In the genomic region with DNA sequence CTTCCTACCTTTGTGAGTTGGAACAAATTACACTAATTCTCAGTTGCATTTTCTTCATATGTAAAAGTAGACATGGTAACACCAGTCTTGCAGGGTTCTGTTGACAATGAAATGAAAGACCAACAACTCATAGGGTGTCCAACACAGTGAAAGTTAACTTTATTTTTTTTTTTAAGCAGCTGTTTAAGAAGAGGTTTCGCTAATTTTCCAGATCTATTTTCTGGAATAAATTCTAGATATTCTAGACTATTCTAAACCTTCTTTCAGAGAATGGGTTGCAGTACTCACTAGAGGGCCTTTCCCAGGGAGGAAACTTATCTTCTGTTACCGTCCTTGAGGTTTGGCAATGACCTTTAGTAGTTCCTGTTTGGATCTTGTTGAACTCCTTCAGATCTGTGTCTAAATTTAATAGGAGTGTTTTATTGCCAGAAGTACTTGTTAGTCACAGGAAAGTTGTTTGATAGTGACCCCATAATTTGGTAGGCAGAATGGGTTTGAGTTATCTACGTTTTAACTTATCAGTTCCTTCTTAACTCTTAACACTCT, we compare ENCODE assay signal across 15 cellular contexts. TPM values are rescaled to one million over a fixed set of nuclear protein-coding genes. Genes with fewer than 3 reads are reported as not detected.
DNase-seq lines count a peak whose midpoint lies in the region; ATAC-seq, FAIRE-seq and TF ChIP-seq lines count a peak whose summit lies in the region.
"Had no signal": no experiment of that assay in that cellular context is flagged by ENCODE, and none has a peak within 500 bp of the region (broad histone marks: within the 10 kb centered on the region; RNA-seq: fewer than 3 reads in every experiment).

No MANE protein-coding gene starts in this region.

- no peak for FAIRE-seq in kidney (lab: Jason Lieb, UNC)

- TF ChIP-seq CTCF in VCaP (conservative IDR thresholded peaks at IDR 0.05) (no peak; the same call in 1 of the 2 replicates), kidney (IDR thresholded peaks at IDR 0.05; ENCODE audit: borderline replicate concordance, extremely low read depth, insufficient read depth) (no peak), upper lobe of right lung (IDR thresholded peaks at IDR 0.05) (no peak), neural progenitor cell (IDR thresholded peaks at IDR 0.05) (no peak), MM.1S (IDR thresholded peaks at IDR 0.05; ENCODE audit: low read length) (no peak)

- peak overlapping the region; percentile 20 for H3K27ac Mint-ChIP-seq in activated naive CD8-positive, alpha-beta T cell treated with anti-CD3 and anti-CD28 coated beads, Interleukin-2, amount 50 U/mL, for 24 hours
- H3K27ac Mint-ChIP-seq in activated naive CD8-positive, alpha-beta T cell treated with anti-CD3 and anti-CD28 coated beads for 36 hours, result no peak overlapping the region
- no peak overlapping the region for H3K27ac Mint-ChIP-seq in neural progenitor cell
- H3K27ac Mint-ChIP-seq: activated T-helper 1 cell treated with anti-CD3 and anti-CD28 coated beads, Interleukin-12 subunit alpha, Interleukin-12 subunit beta, Interleukin-2, Interleukin-4 antibody, amounts not matched to agents 30 ng/mL and 10 ng/mL and 1 ng/mL, durations not matched to agents 14 hours and 24 hours and 36 hours had no signal

- H3K36me3 ChIP-seq in kidney (ENCODE audit: control insufficient read depth in 1 of 2, insufficient read depth in 2 of 2, low read length in 2 of 2) (no peaks in the 10 kb centered on the region), upper lobe of right lung (no peaks in the 10 kb centered on the region), neural progenitor cell (no peaks in the 10 kb centered on the region), MM.1S (replicated peaks; ENCODE audit: insufficient read depth, low read length) (no peaks in the 10 kb centered on the region)
- H3K36me3 ChIP-seq: neutrophil, SJSA1 had no signal

- H3K4me1 Mint-ChIP-seq in activated naive CD8-positive, alpha-beta T cell treated with anti-CD3 and anti-CD28 coated beads, Interleukin-2, amount 50 U/mL, for 24 hours, result peaks cover 13% of the 10 kb centered on the region
- H3K4me1 Mint-ChIP-seq in activated naive CD8-positive, alpha-beta T cell treated with anti-CD3 and anti-CD28 coated beads for 36 hours, result peaks cover 18% of the 10 kb centered on the region
- peaks cover 19% of the 10 kb centered on the region for H3K4me1 Mint-ChIP-seq in neural progenitor cell

- no peaks in the 10 kb centered on the region for H3K9me2 ChIP-seq in MM.1S (replicated peaks; ENCODE audit: insufficient read depth, low read length)

- ATAC-seq in activated naive CD8-positive, alpha-beta T cell treated with anti-CD3 and anti-CD28 coated beads, Interleukin-2, amount 50 U/mL, for 24 hours, result peak; percentile 40
- ATAC-seq in upper lobe of right lung (peak; percentile 75), GM19035 (IDR thresholded peaks at IDR 0.05; ENCODE audit: unreplicated experiment) (no peak)

- no peaks in the 10 kb centered on the region for H3K27me3 Mint-ChIP-seq in activated naive CD8-positive, alpha-beta T cell treated with anti-CD3 and anti-CD28 coated beads, Interleukin-2, amount 50 U/mL, for 24 hours
- no peaks in the 10 kb centered on the region for H3K27me3 Mint-ChIP-seq in activated naive CD8-positive, alpha-beta T cell treated with anti-CD3 and anti-CD28 coated beads for 36 hours
- H3K27me3 Mint-ChIP-seq in neural progenitor cell (ENCODE audit: insufficient read depth, low read depth), result no peaks in the 10 kb centered on the region

- H3K27me3 ChIP-seq in upper lobe of right lung (no peaks in the 10 kb centered on the region), neural progenitor cell (no peaks in the 10 kb centered on the region), MM.1S (replicated peaks; ENCODE audit: insufficient read depth, low read length) (no peaks in the 10 kb centered on the region)
- H3K27me3 ChIP-seq: SJSA1 had no signal

- H3K9me3 ChIP-seq in kidney (ENCODE audit: control insufficient read depth in 1 of 2, low read length in 2 of 2) (no peaks in the 10 kb centered on the region), upper lobe of right lung (no peaks in the 10 kb centered on the region), neural progenitor cell (ENCODE audit: low read depth) (no peaks in the 10 kb centered on the region), MM.1S (replicated peaks; ENCODE audit: insufficient read depth, low read length) (no peaks in the 10 kb centered on the region)
- H3K9me3 ChIP-seq: Caco-2, neutrophil, SJSA1 had no signal

- H3K9me3 Mint-ChIP-seq in activated naive CD8-positive, alpha-beta T cell treated with anti-CD3 and anti-CD28 coated beads, Interleukin-2, amount 50 U/mL, for 24 hours, result no peaks in the 10 kb centered on the region
- H3K9me3 Mint-ChIP-seq in activated naive CD8-positive, alpha-beta T cell treated with anti-CD3 and anti-CD28 coated beads for 36 hours, result no peaks in the 10 kb centered on the region
- H3K9me3 Mint-ChIP-seq in neural progenitor cell, result no peaks in the 10 kb centered on the region
- H3K9me3 Mint-ChIP-seq: activated T-helper 1 cell treated with anti-CD3 and anti-CD28 coated beads, Interleukin-12 subunit alpha, Interleukin-12 subunit beta, Interleukin-2, Interleukin-4 antibody, amounts not matched to agents 30 ng/mL and 10 ng/mL and 1 ng/mL, durations not matched to agents 14 hours and 24 hours and 36 hours; type B pancreatic cell had no signal

- H3K4me3 Mint-ChIP-seq in activated naive CD8-positive, alpha-beta T cell treated with anti-CD3 and anti-CD28 coated beads, Interleukin-2, amount 50 U/mL, for 24 hours, result no peak overlapping the region
- no peak overlapping the region for H3K4me3 Mint-ChIP-seq in activated naive CD8-positive, alpha-beta T cell treated with anti-CD3 and anti-CD28 coated beads for 36 hours
- no peak overlapping the region for H3K4me3 Mint-ChIP-seq in neural progenitor cell
- H3K4me3 Mint-ChIP-seq: activated T-helper 1 cell treated with anti-CD3 and anti-CD28 coated beads, Interleukin-12 subunit alpha, Interleukin-12 subunit beta, Interleukin-2, Interleukin-4 antibody, amounts not matched to agents 30 ng/mL and 10 ng/mL and 1 ng/mL, durations not matched to agents 14 hours and 24 hours and 36 hours had no signal

- H3K27ac ChIP-seq in VCaP, result peak overlapping the region; percentile 93
- H3K27ac ChIP-seq in kidney (ENCODE audit: low read depth in 2 of 2, low read length in 2 of 2), result peak overlapping the region; percentile 39 to 78
- peak overlapping the region; percentile 48 for H3K27ac ChIP-seq in upper lobe of right lung
- no peak overlapping the region for H3K27ac ChIP-seq in neural progenitor cell
- H3K27ac ChIP-seq in MM.1S (ENCODE audit: low read length), result no peak overlapping the region
- H3K27ac ChIP-seq: neutrophil, SJSA1 had no signal

- H3F3A ChIP-seq in neural progenitor cell (ENCODE audit: low read depth) (no peaks in the 10 kb centered on the region), MM.1S (ENCODE audit: insufficient read depth, low read length) (0 out of 2 replicates have a peak, but pooled peaks cover 4% of the 10 kb centered on the region)

- H3K36me3 Mint-ChIP-seq in activated naive CD8-positive, alpha-beta T cell treated with anti-CD3 and anti-CD28 coated beads, Interleukin-2, amount 50 U/mL, for 24 hours (ENCODE audit: low read depth), result no peaks in the 10 kb centered on the region
- no peaks in the 10 kb centered on the region for H3K36me3 Mint-ChIP-seq in activated naive CD8-positive, alpha-beta T cell treated with anti-CD3 and anti-CD28 coated beads for 36 hours
- H3K36me3 Mint-ChIP-seq in neural progenitor cell, result no peaks in the 10 kb centered on the region

- intact Hi-C loops in kidney (cut with DNase I) (no loop called here), upper lobe of right lung (cut with DNase I) (loop anchor here (5.0 kb wide), 1 partner anchor 151 kb away; no protein-coding TSS in a partner anchor)

- H2AFZ ChIP-seq in neural progenitor cell (replicated peaks), result no peak overlapping the region
- H2AFZ ChIP-seq in MM.1S (ENCODE audit: low read length), result no peak overlapping the region

- H3K4me1 ChIP-seq in kidney (ENCODE audit: control insufficient read depth in 1 of 2, insufficient read depth in 1 of 2, low read depth in 1 of 2, low read length in 2 of 2) (peaks cover 12 to 35% of the 10 kb centered on the region in 2 donors), upper lobe of right lung (peaks cover 39% of the 10 kb centered on the region), neural progenitor cell (no peaks in the 10 kb centered on the region), MM.1S (ENCODE audit: low read length) (peaks cover 8% of the 10 kb centered on the region)

- no peak overlapping the region for H3K4me3 ChIP-seq in kidney (ENCODE audit: low read length in 2 of 2)
- H3K4me3 ChIP-seq in upper lobe of right lung, result no peak overlapping the region
- H3K4me3 ChIP-seq in neural progenitor cell, result no peak overlapping the region
- no peak overlapping the region for H3K4me3 ChIP-seq in MM.1S (ENCODE audit: low read length)
- H3K4me3 ChIP-seq: SJSA1 had no signal

- H3K9ac ChIP-seq in kidney (ENCODE audit: low read length in 2 of 2) (no peak overlapping the region), neural progenitor cell (no peak overlapping the region), MM.1S (ENCODE audit: low read length) (no peak overlapping the region)

- H4K20me1 ChIP-seq in neural progenitor cell (ENCODE audit: low read depth) (no peaks in the 10 kb centered on the region), MM.1S (ENCODE audit: insufficient read depth, low read length) (no peaks in the 10 kb centered on the region)

- H3K4me2 ChIP-seq in neural progenitor cell, result no peak overlapping the region
- no peak overlapping the region for H3K4me2 ChIP-seq in MM.1S (ENCODE audit: low read depth, low read length)

- no peak for DNase-seq in activated naive CD8-positive, alpha-beta T cell treated with anti-CD3 and anti-CD28 coated beads, Interleukin-2, amount 50 U/mL, for 24 hours
- no peak for DNase-seq in activated naive CD8-positive, alpha-beta T cell treated with anti-CD3 and anti-CD28 coated beads for 36 hours
- DNase-seq in kidney, result no peak
- DNase-seq in upper lobe of right lung, result no peak
- no peak for DNase-seq in neural progenitor cell (ENCODE audit: low spot score)
- DNase-seq in MM.1S, result no peak
- DNase-seq: NCI-H2081 treated with DMSO at 0.1 percent for 48 hours; stimulated activated CD4-positive, alpha-beta T cell treated with anti-CD3 and anti-CD28 coated beads, Interleukin-12 subunit alpha, Interleukin-12 subunit beta, amount 100 ng/mL, for 4 hours had no signal

- no peaks in the 10 kb centered on the region for H3K79me2 ChIP-seq in neural progenitor cell (ENCODE audit: low read depth)
- H3K79me2 ChIP-seq in MM.1S (ENCODE audit: low read length), result no peaks in the 10 kb centered on the region

RNA-seq across cellular contexts. Expression of a gene that starts 2.8 kb away (rescaled TPM):
- total RNA-seq in activated naive CD8-positive, alpha-beta T cell treated with anti-CD3 and anti-CD28 coated beads for 36 hours, result not detected
- total RNA-seq in kidney, result 3.0 TPM
- polyA plus RNA-seq in kidney (ENCODE audit: insufficient read depth, low read depth, low replicate concordance), result 2.6 TPM
- total RNA-seq in upper lobe of right lung, result 5.7 TPM
- not detected in 2 replicates for total RNA-seq in neural progenitor cell (ENCODE audit: low replicate concordance)
- total RNA-seq: activated T-helper 1 cell treated with anti-CD3 and anti-CD28 coated beads, Interleukin-12 subunit alpha, Interleukin-12 subunit beta, Interleukin-2, Interleukin-4 antibody, amounts not matched to agents 30 ng/mL and 10 ng/mL and 1 ng/mL, durations not matched to agents 14 hours and 24 hours and 36 hours had no signal

RNA-seq across cellular contexts. Expression of a gene that starts 32.1 kb away (rescaled TPM):
- not detected for total RNA-seq in activated naive CD8-positive, alpha-beta T cell treated with anti-CD3 and anti-CD28 coated beads for 36 hours
- total RNA-seq in kidney (0.76 TPM), upper lobe of right lung (1.9 TPM), neural progenitor cell (ENCODE audit: low replicate concordance) (not detected in 2 replicates)
- 10.9 TPM for polyA plus RNA-seq in kidney (ENCODE audit: insufficient read depth, low read depth, low replicate concordance)
- total RNA-seq: activated T-helper 1 cell treated with anti-CD3 and anti-CD28 coated beads, Interleukin-12 subunit alpha, Interleukin-12 subunit beta, Interleukin-2, Interleukin-4 antibody, amounts not matched to agents 30 ng/mL and 10 ng/mL and 1 ng/mL, durations not matched to agents 14 hours and 24 hours and 36 hours; Caco-2 had no signal

RNA-seq across cellular contexts. Expression of a gene that starts 39.5 kb away (rescaled TPM):
- not detected for total RNA-seq in activated naive CD8-positive, alpha-beta T cell treated with anti-CD3 and anti-CD28 coated beads for 36 hours
- total RNA-seq in kidney (811 TPM), upper lobe of right lung (472 TPM), neural progenitor cell (ENCODE audit: low replicate concordance) (not detected in 2 replicates)
- 745 TPM for polyA plus RNA-seq in kidney (ENCODE audit: insufficient read depth, low read depth, low replicate concordance)
- total RNA-seq: activated T-helper 1 cell treated with anti-CD3 and anti-CD28 coated beads, Interleukin-12 subunit alpha, Interleukin-12 subunit beta, Interleukin-2, Interleukin-4 antibody, amounts not matched to agents 30 ng/mL and 10 ng/mL and 1 ng/mL, durations not matched to agents 14 hours and 24 hours and 36 hours; Caco-2; SJSA1 had no signal

RNA-seq across cellular contexts. Expression of a gene that starts 42.6 kb away (rescaled TPM):
- 1 to 10 TPM; 2.7 to 2.8 TPM for total RNA-seq in activated naive CD8-positive, alpha-beta T cell treated with anti-CD3 and anti-CD28 coated beads for 36 hours
- total RNA-seq in kidney, result 2.0 TPM
- 4.5 TPM for polyA plus RNA-seq in kidney (ENCODE audit: insufficient read depth, low read depth, low replicate concordance)
- total RNA-seq in upper lobe of right lung, result 0.17 TPM
- total RNA-seq in neural progenitor cell (ENCODE audit: low replicate concordance), result 5.4 and 7.0 TPM in 2 replicates

RNA-seq across cellular contexts. Expression of a gene that starts 42.8 kb away (rescaled TPM):
- total RNA-seq in activated naive CD8-positive, alpha-beta T cell treated with anti-CD3 and anti-CD28 coated beads for 36 hours, result 100 to 1,000 TPM; 160 to 175 TPM
- total RNA-seq in kidney (55.5 TPM), upper lobe of right lung (49.3 TPM), neural progenitor cell (ENCODE audit: low replicate concordance) (41.6 and 53.5 TPM in 2 replicates)
- 17.6 TPM for polyA plus RNA-seq in kidney (ENCODE audit: insufficient read depth, low read depth, low replicate concordance)

Comparison
In these comparisons a context has a peak if more than half of its experiments do, and no peak if none do; other contexts are left out.
1. H3K27ac ChIP-seq: peak in VCaP (single experiment), kidney (2 of 2) and upper lobe of right lung (single experiment); none in neural progenitor cell (single experiment) and MM.1S (single experiment).
2. RNA of a gene that starts 39.5 kb away (total RNA-seq): 811 TPM in kidney (single experiment) and 472 TPM in upper lobe of right lung (single experiment); not detected in activated naive CD8-positive, alpha-beta T cell treated with anti-CD3 and anti-CD28 coated beads for 36 hours and not detected in neural progenitor cell; every median in the first group is over 100 times any median in the second.